ENCODE assay signal across 25 cellular contexts in the genomic region with DNA sequence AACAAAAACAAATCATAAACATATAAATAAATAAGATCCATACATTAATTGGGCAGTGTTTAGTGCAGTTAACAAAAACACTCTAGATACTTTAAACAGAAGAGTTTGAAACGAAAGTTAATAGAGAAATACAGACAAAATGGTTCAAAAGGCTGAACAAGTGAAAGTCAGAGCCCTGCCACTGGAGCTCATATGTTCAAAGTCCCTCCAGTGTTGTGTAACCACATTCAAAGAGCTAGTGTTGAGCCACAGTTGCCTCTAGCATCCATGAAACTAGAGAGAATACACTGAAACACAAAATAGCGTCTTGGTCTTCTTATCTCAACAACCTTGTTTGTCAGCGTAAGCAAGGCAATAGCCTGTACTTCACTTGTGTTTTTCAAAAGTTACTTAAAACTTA.
"Had no signal": no experiment of that assay in that cellular context is flagged by ENCODE, and none has a peak within 500 bp of the region (broad histone marks: within the 10 kb centered on the region; RNA-seq: fewer than 3 reads in every experiment).

No MANE protein-coding gene starts in this region.

- DNase-seq: caudate nucleus; cerebellar nuclear complex; cortex of kidney; effector CD4-positive, alpha-beta T cell; foreskin fibroblast; gastrocnemius medialis; heart left ventricle; hippocampal formation; immature natural killer cell; naive thymus-derived CD8-positive, alpha-beta T cell; nephron progenitor cell; nucleus accumbens; stimulated activated CD4-positive, alpha-beta T cell treated with anti-CD3 and anti-CD28 coated beads, Interleukin-15, amount 100 ng/mL, for 24 hours; stimulated activated CD4-positive, alpha-beta T cell treated with anti-CD3 and anti-CD28 coated beads, Interleukin-4, amount 100 ng/mL, for 24 hours; stimulated activated naive CD4-positive, alpha-beta T cell treated with Interleukin-2 at 50 U/mL for 16 hours; stomach; thyroid gland; trophoblast cell had no signal

- H3K36me3 ChIP-seq: gastrocnemius medialis, heart left ventricle, prostate gland, right atrium auricular region, stomach, thyroid gland had no signal

- H3K36me3 Mint-ChIP-seq: immature natural killer cell; naive thymus-derived CD8-positive, alpha-beta T cell; stimulated activated effector memory CD8-positive, alpha-beta T cell treated with anti-CD3 and anti-CD28 coated beads, Interleukin-12 subunit alpha, Interleukin-12 subunit beta, amount 100 ng/mL, for 72 hours had no signal

- FAIRE-seq: keratinocyte had no signal

- H3K9me3 Mint-ChIP-seq: nephron progenitor cell had no signal

- H3K27ac Mint-ChIP-seq: immature natural killer cell; naive thymus-derived CD8-positive, alpha-beta T cell; nephron progenitor cell; stimulated activated effector memory CD8-positive, alpha-beta T cell treated with anti-CD3 and anti-CD28 coated beads, Interleukin-12 subunit alpha, Interleukin-12 subunit beta, amount 100 ng/mL, for 72 hours had no signal

- H3K4me3 ChIP-seq: gastrocnemius medialis, heart left ventricle, prostate gland, right atrium auricular region, skin epidermis, stomach, thyroid gland had no signal

- H3K9me3 ChIP-seq: gastrocnemius medialis, heart left ventricle, prostate gland, right atrium auricular region, stomach, thyroid gland had no signal

- H3K4me1 ChIP-seq: gastrocnemius medialis, heart left ventricle, prostate gland, right atrium auricular region, stomach, thyroid gland had no signal

- H3K27ac ChIP-seq: epithelial cell of prostate, gastrocnemius medialis, heart left ventricle, prostate gland, right atrium auricular region, skin epidermis, stomach, thyroid gland had no signal

- ATAC-seq: esophagus mucosa; gastrocnemius medialis; heart left ventricle; naive thymus-derived CD8-positive, alpha-beta T cell; stimulated activated effector memory CD8-positive, alpha-beta T cell treated with anti-CD3 and anti-CD28 coated beads, Interleukin-12 subunit alpha, Interleukin-12 subunit beta, amount 100 ng/mL, for 72 hours had no signal

- H3K27me3 Mint-ChIP-seq: naive thymus-derived CD8-positive, alpha-beta T cell had no signal

- H3K4me1 Mint-ChIP-seq: immature natural killer cell; naive thymus-derived CD8-positive, alpha-beta T cell; stimulated activated effector memory CD8-positive, alpha-beta T cell treated with anti-CD3 and anti-CD28 coated beads, Interleukin-12 subunit alpha, Interleukin-12 subunit beta, amount 100 ng/mL, for 72 hours had no signal

- H3K4me3 Mint-ChIP-seq: immature natural killer cell; naive thymus-derived CD8-positive, alpha-beta T cell; nephron progenitor cell; stimulated activated effector memory CD8-positive, alpha-beta T cell treated with anti-CD3 and anti-CD28 coated beads, Interleukin-12 subunit alpha, Interleukin-12 subunit beta, amount 100 ng/mL, for 72 hours had no signal

- H3K27me3 ChIP-seq: gastrocnemius medialis, heart left ventricle, right atrium auricular region, stomach, thyroid gland had no signal
